ENCODE assay signal across 22 cellular contexts in the genomic region with DNA sequence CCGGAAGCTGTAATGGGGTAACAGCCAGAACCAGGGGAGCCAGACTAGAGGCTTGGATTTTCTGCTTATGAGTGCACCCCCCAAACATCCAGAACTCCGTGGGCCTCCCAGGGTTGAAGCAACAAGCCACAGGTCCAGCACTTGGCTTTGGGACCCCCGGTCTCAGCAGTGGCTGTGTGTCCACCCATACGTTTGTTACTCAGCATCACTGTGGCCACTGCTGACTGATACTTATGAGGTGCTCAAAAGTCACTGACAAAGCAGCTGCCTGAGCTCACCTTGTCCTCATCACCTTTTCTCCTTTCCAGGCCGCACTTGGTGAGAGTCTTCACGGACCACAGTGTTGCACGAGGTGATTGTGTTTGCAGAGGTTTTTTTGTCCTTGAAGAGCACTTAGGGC.
"Had no signal": no experiment of that assay in that cellular context is flagged by ENCODE, and none has a peak within 500 bp of the region (broad histone marks: within the 10 kb centered on the region; RNA-seq: fewer than 3 reads in every experiment).

No MANE protein-coding gene starts in this region.

- H3K27ac Mint-ChIP-seq: activated CD8-positive, alpha-beta T cell treated with anti-CD3 and anti-CD28 coated beads, Interleukin-2, amount 10 ng/mL, durations not matched to agents 7 days and 5 days; activated naive CD4-positive, alpha-beta T cell treated with anti-CD3 and anti-CD28 coated beads, Interleukin-2, amount 50 U/mL, for 24 hours; activated naive CD8-positive, alpha-beta T cell treated with anti-CD3 and anti-CD28 coated beads, Interleukin-2, amount 50 U/mL, for 24 hours; T-helper 1 cell treated with Interleukin-12 subunit alpha and Interleukin-12 subunit beta and Interleukin-4 antibody, amounts not matched to agents 30 μg/mL and 1 μg/mL, for 36 hours had no signal

- H3K36me3 ChIP-seq: ascending aorta, Peyer's patch had no signal

- H3K27ac ChIP-seq: ascending aorta, body of pancreas, Peyer's patch, RWPE1 had no signal

- H3K9me3 ChIP-seq: ascending aorta, body of pancreas, Peyer's patch had no signal

- ATAC-seq: activated CD4-positive, CD25-positive, alpha-beta regulatory T cell treated with anti-CD3 and anti-CD28 coated beads, Interleukin-2, amount 50 U/mL, for 24 hours; activated CD8-positive, alpha-beta T cell treated with anti-CD3 and anti-CD28 coated beads, Interleukin-2, amount 10 ng/mL, durations not matched to agents 7 days and 5 days; activated naive CD8-positive, alpha-beta T cell treated with anti-CD3 and anti-CD28 coated beads, Interleukin-2, amount 50 U/mL, for 24 hours; body of pancreas had no signal

- H3K36me3 Mint-ChIP-seq: activated naive CD4-positive, alpha-beta T cell treated with anti-CD3 and anti-CD28 coated beads, Interleukin-2, amount 50 U/mL, for 24 hours had no signal

- H3K4me1 Mint-ChIP-seq: activated naive CD4-positive, alpha-beta T cell treated with anti-CD3 and anti-CD28 coated beads, Interleukin-2, amount 50 U/mL, for 24 hours; activated naive CD8-positive, alpha-beta T cell treated with anti-CD3 and anti-CD28 coated beads, Interleukin-2, amount 50 U/mL, for 24 hours had no signal

- H3K4me1 ChIP-seq: ascending aorta, body of pancreas, Peyer's patch had no signal

- H3K27me3 ChIP-seq: ascending aorta, body of pancreas, Peyer's patch had no signal

- H3K9me3 Mint-ChIP-seq: activated naive CD4-positive, alpha-beta T cell treated with anti-CD3 and anti-CD28 coated beads, Interleukin-2, amount 50 U/mL, for 24 hours; activated naive CD8-positive, alpha-beta T cell treated with anti-CD3 and anti-CD28 coated beads, Interleukin-2, amount 50 U/mL, for 24 hours; T-helper 1 cell treated with Interleukin-12 subunit alpha and Interleukin-12 subunit beta and Interleukin-4 antibody, amounts not matched to agents 30 μg/mL and 1 μg/mL, for 36 hours had no signal

- H3K4me3 Mint-ChIP-seq: activated CD8-positive, alpha-beta T cell treated with anti-CD3 and anti-CD28 coated beads, Interleukin-2, amount 10 ng/mL, durations not matched to agents 7 days and 5 days; activated naive CD4-positive, alpha-beta T cell treated with anti-CD3 and anti-CD28 coated beads, Interleukin-2, amount 50 U/mL, for 24 hours; activated naive CD8-positive, alpha-beta T cell treated with anti-CD3 and anti-CD28 coated beads, Interleukin-2, amount 50 U/mL, for 24 hours; T-helper 1 cell treated with Interleukin-12 subunit alpha and Interleukin-12 subunit beta and Interleukin-4 antibody, amounts not matched to agents 30 μg/mL and 1 μg/mL, for 36 hours had no signal

- DNase-seq: activated CD4-positive, alpha-beta T cell treated with anti-CD3 and anti-CD28 coated beads for 4 hours; activated CD8-positive, alpha-beta memory T cell treated with anti-CD3 and anti-CD28 coated beads, Interleukin-2, amount 50 U/mL, for 48 hours; activated CD8-positive, alpha-beta T cell treated with anti-CD3 and anti-CD28 coated beads, Interleukin-2, amount 10 ng/mL, durations not matched to agents 7 days and 5 days; activated effector memory CD4-positive, alpha-beta T cell treated with Interleukin-2 at 50 U/mL for 16 hours; activated naive CD4-positive, alpha-beta T cell; activated naive CD8-positive, alpha-beta T cell treated with anti-CD3 and anti-CD28 coated beads, Interleukin-2, amount 50 U/mL, for 24 hours; activated T-cell treated with anti-CD3 and anti-CD28 coated beads, Interleukin-2, amount 50 U/mL, for 1 hour; amniotic stem cell; body of pancreas; central memory CD4-positive, alpha-beta T cell; KG1; NCI-H1048; NCI-H146; NCI-H1930; NCI-H345; Peyer's patch; Right ventricle myocardium superior had no signal

- H3K4me3 ChIP-seq: ascending aorta, body of pancreas, Peyer's patch had no signal

- H3K27me3 Mint-ChIP-seq: activated naive CD8-positive, alpha-beta T cell treated with anti-CD3 and anti-CD28 coated beads, Interleukin-2, amount 50 U/mL, for 24 hours had no signal
